Comparison of ENCODE assay signal across 1 cellular context in genomic region chr11:72006309-72007088, GRCh38.
A peak's percentile ranks its signal among the peaks of the same experiment; 100 is the strongest.
TF ChIP-seq lines count a peak whose summit lies in the region.

No MANE protein-coding gene starts in this region.

TF ChIP-seq in HepG2, 621 proteins besides CTCF, POLR2A, EP300 and RAD21:
- no peak for TF ChIP-seq NR3C1 (CRISPR knock-in tag; IDR thresholded peaks at IDR 0.05)
- TF ChIP-seq XRCC5 (optimal IDR thresholded peaks at IDR 0.05; ENCODE audit: low read length), result no peak
- no peak for TF ChIP-seq HOXA9 (CRISPR knock-in tag; IDR thresholded peaks at IDR 0.05; ENCODE audit: borderline replicate concordance)
- no peak for TF ChIP-seq MTF1 (CRISPR knock-in tag; IDR thresholded peaks at IDR 0.05)
- TF ChIP-seq RNF219 (CRISPR knock-in tag; IDR thresholded peaks at IDR 0.05), result no peak
- TF ChIP-seq AGO2 (optimal IDR thresholded peaks at IDR 0.05; ENCODE audit: low read depth, low read length), result peak; percentile 11
- peak; percentile 59 for TF ChIP-seq RBM22 (optimal IDR thresholded peaks at IDR 0.05; ENCODE audit: low read length)
- TF ChIP-seq MYNN (CRISPR knock-in tag; IDR thresholded peaks at IDR 0.05; ENCODE audit: low read depth), result no peak
- no peak for TF ChIP-seq ZNF597 (CRISPR knock-in tag; IDR thresholded peaks at IDR 0.05)
- no peak for TF ChIP-seq STAT5B (CRISPR knock-in tag; IDR thresholded peaks at IDR 0.05)
- no peak for TF ChIP-seq TMF1 (CRISPR knock-in tag; IDR thresholded peaks at IDR 0.05; ENCODE audit: low read depth)
- TF ChIP-seq NCOA1 (CRISPR knock-in tag; IDR thresholded peaks at IDR 0.05), result no peak
- TF ChIP-seq ATM (IDR thresholded peaks at IDR 0.05; ENCODE audit: borderline replicate concordance), result no peak
- TF ChIP-seq FOXM1 (CRISPR knock-in tag; IDR thresholded peaks at IDR 0.05), result no peak
- no peak for TF ChIP-seq ZNF616 (CRISPR knock-in tag; IDR thresholded peaks at IDR 0.05; ENCODE audit: low read depth)
- TF ChIP-seq SMARCE1 (IDR thresholded peaks at IDR 0.05; ENCODE audit: borderline replicate concordance), result no peak
- TF ChIP-seq HINFP (CRISPR knock-in tag; IDR thresholded peaks at IDR 0.05; ENCODE audit: low read depth), result no peak
- TF ChIP-seq MTA1 (CRISPR knock-in tag; IDR thresholded peaks at IDR 0.05; ENCODE audit: borderline replicate concordance), result peak; percentile 32; the same call in 1 of the 2 replicates
- no peak for TF ChIP-seq TAF15 (IDR thresholded peaks at IDR 0.05; ENCODE audit: low read depth, low read length, poor library complexity, severe bottlenecking)
